8 cellular contexts compared by ENCODE assay signal in genomic region chr1:98323906-98324358, GRCh38.
DNase-seq lines count a peak whose midpoint lies in the region; ATAC-seq, FAIRE-seq and TF ChIP-seq lines count a peak whose summit lies in the region.

No MANE protein-coding gene starts in this region.

- 16% methylated on average over 3 of the region's 3 CpGs for WGBS in right lobe of liver (ENCODE audit: insufficient coverage, low coverage, low lambda C conversion rate, missing lambda C conversion rate)

- H3K36me3 Mint-ChIP-seq in astrocyte (ENCODE audit: low read depth, unreplicated experiment) = no peaks in the 10 kb centered on the region
- H3K36me3 Mint-ChIP-seq in activated T-cell treated with anti-CD3 and anti-CD28 coated beads, Interleukin-2, amount 50 U/mL, for 72 hours (ENCODE audit: insufficient read depth in 2 of 2) = peaks cover 0 to 3% of the 10 kb centered on the region in 2 donors

- DNase-seq in AG20443 (ENCODE audit: low spot score) = peak; percentile 79
- DNase-seq in Kasumi-1 (lab: John Stamatoyannopoulos, UW) = peak; percentile 89 to 94
- DNase-seq in astrocyte (ENCODE audit: low read depth) = peak; percentile 99
- no peak for DNase-seq in right lobe of liver
- no peak for DNase-seq in C1 segment of cervical spinal cord (lab: John Stamatoyannopoulos, UW)
- no peak for DNase-seq in NCI-H2227 (lab: John Stamatoyannopoulos, UW; ENCODE audit: unreplicated experiment)
- DNase-seq in activated T-cell treated with anti-CD3 and anti-CD28 coated beads, Interleukin-2, amount 50 U/mL, for 72 hours = no peak
- no peak for DNase-seq in middle frontal gyrus (ENCODE audit: extremely low spot score, low spot score)

- intact Hi-C loops in right lobe of liver (cut with DNase I) = no loop called here

- H3K9me3 Mint-ChIP-seq in astrocyte (ENCODE audit: unreplicated experiment) = no peaks in the 10 kb centered on the region
- H3K9me3 Mint-ChIP-seq in activated T-cell treated with anti-CD3 and anti-CD28 coated beads, Interleukin-2, amount 50 U/mL, for 72 hours = peaks cover 0 to 3% of the 10 kb centered on the region in 2 donors

- H3K4me2 ChIP-seq in astrocyte (ENCODE audit: low read length) = peak overlapping the region; percentile 70

- H3K27me3 ChIP-seq in astrocyte (ENCODE audit: insufficient read depth, low read length) = no peaks in the 10 kb centered on the region
- H3K27me3 ChIP-seq in right lobe of liver = no peaks in the 10 kb centered on the region

- peaks cover 49% of the 10 kb centered on the region for H3K4me1 Mint-ChIP-seq in astrocyte (ENCODE audit: low read depth, unreplicated experiment)
- peaks cover 13% of the 10 kb centered on the region for H3K4me1 Mint-ChIP-seq in activated T-cell treated with anti-CD3 and anti-CD28 coated beads, Interleukin-2, amount 50 U/mL, for 72 hours (ENCODE audit: low read depth)

- H3K9ac ChIP-seq in astrocyte (ENCODE audit: low read length) = peak overlapping the region; percentile 63

- no peak for TF ChIP-seq POLR2A in right lobe of liver (IDR thresholded peaks at IDR 0.05)

- H3K27ac Mint-ChIP-seq in astrocyte (ENCODE audit: unreplicated experiment) = peak overlapping the region; percentile 99
- no peak overlapping the region for H3K27ac Mint-ChIP-seq in activated T-cell treated with anti-CD3 and anti-CD28 coated beads, Interleukin-2, amount 50 U/mL, for 72 hours

- ATAC-seq in right lobe of liver = peak; percentile 65 to 76 (median 72)
- ATAC-seq in activated T-cell treated with anti-CD3 and anti-CD28 coated beads, Interleukin-2, amount 50 U/mL, for 72 hours (replicated peaks in 1 of 2) = no peak

- H3K4me1 ChIP-seq in astrocyte (ENCODE audit: insufficient read depth, low read length) (peaks cover 48% of the 10 kb centered on the region), right lobe of liver (no peaks in the 10 kb centered on the region)

- peak; percentile 99 for FAIRE-seq in astrocyte (lab: Jason Lieb, UNC)

- no peaks in the 10 kb centered on the region for H3K27me3 Mint-ChIP-seq in astrocyte (ENCODE audit: low read depth, unreplicated experiment)
- H3K27me3 Mint-ChIP-seq in activated T-cell treated with anti-CD3 and anti-CD28 coated beads, Interleukin-2, amount 50 U/mL, for 72 hours (ENCODE audit: low read depth) = no peaks in the 10 kb centered on the region

- no peak overlapping the region for H3K4me3 Mint-ChIP-seq in astrocyte (ENCODE audit: unreplicated experiment)
- no peak overlapping the region for H3K4me3 Mint-ChIP-seq in activated T-cell treated with anti-CD3 and anti-CD28 coated beads, Interleukin-2, amount 50 U/mL, for 72 hours

- no peaks in the 10 kb centered on the region for H3K79me2 ChIP-seq in astrocyte (ENCODE audit: insufficient read depth, low read length)

- H3K4me3 ChIP-seq in astrocyte (ENCODE audit: insufficient read depth, low read depth, low read length) = no peak overlapping the region
- no peak overlapping the region for H3K4me3 ChIP-seq in right lobe of liver

- no peaks in the 10 kb centered on the region for H3K9me3 ChIP-seq in astrocyte (ENCODE audit: insufficient read depth, low read depth, low read length)
- H3K9me3 ChIP-seq in right lobe of liver = no peaks in the 10 kb centered on the region

- no peaks in the 10 kb centered on the region for H4K20me1 ChIP-seq in astrocyte (ENCODE audit: insufficient read depth, low read length)

- H2AFZ ChIP-seq in astrocyte (ENCODE audit: low read depth, low read length) = no peak overlapping the region

- H3K36me3 ChIP-seq in astrocyte (ENCODE audit: insufficient read depth, low read length) (no peaks in the 10 kb centered on the region), right lobe of liver (no peaks in the 10 kb centered on the region)

- no peak for TF ChIP-seq CTCF in astrocyte (IDR thresholded peaks at IDR 0.05; ENCODE audit: insufficient read depth, low read depth, low read length)
- no peak for TF ChIP-seq CTCF in right lobe of liver (IDR thresholded peaks at IDR 0.05)

- H3K27ac ChIP-seq in astrocyte (ENCODE audit: low read depth, low read length) = peak overlapping the region; percentile 88
- H3K27ac ChIP-seq in right lobe of liver = no peak overlapping the region

Comparison
In these comparisons a context has a peak if more than half of its experiments do, and no peak if none do; other contexts are left out.
1. DNase-seq: peak in AG20443 (single experiment), Kasumi-1 (2 of 2) and astrocyte (single experiment); none in right lobe of liver (0 of 3), C1 segment of cervical spinal cord (0 of 14), NCI-H2227 (single experiment), activated T-cell treated with anti-CD3 and anti-CD28 coated beads, Interleukin-2, amount 50 U/mL, for 72 hours (0 of 2) and middle frontal gyrus (single experiment).
2. ATAC-seq: peak in right lobe of liver (4 of 4); none in activated T-cell treated with anti-CD3 and anti-CD28 coated beads, Interleukin-2, amount 50 U/mL, for 72 hours (0 of 2).